ENCODE assay signal across 8 cellular contexts in the genomic region with DNA sequence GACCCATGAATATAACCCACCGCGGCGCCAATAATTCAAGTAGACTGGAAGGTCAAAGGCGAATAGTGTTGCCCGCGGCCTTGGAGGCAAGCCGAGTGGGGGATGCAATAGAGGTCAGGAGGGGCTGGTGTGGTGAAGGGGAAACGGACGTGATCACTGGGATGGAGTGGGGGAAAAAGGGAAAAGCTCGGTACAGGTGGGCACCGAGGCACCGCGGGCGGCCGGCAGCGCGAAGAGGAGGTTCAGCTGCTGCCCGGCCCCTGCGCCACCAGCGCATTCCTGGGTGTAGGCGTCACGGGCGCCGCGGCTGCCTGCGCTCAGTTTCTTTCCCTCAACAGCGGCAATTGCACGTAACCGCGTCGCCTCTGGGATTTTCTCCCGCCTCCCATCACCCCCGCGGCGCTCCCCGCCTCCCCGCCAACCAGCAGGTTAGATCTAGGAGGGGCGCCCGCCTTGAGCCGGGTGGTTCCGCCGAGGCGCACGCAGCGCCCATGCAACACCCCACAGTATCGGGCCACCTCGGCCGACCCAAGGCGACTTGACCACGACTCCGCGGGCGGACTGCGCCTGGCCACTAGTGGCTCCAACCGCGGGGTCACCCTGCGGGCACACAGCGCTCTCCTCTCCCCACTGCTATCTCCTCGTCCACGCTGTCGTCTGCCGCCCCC. TPM values are rescaled to one million over a fixed set of nuclear protein-coding genes. Genes with fewer than 3 reads are reported as not detected.
A peak's percentile ranks its signal among the peaks of the same experiment; 100 is the strongest.
DNase-seq lines count a peak whose midpoint lies in the region; ATAC-seq and TF ChIP-seq lines count a peak whose summit lies in the region.

No MANE protein-coding gene starts in this region.

- H3K27ac ChIP-seq in lower lobe of right lung (peak overlapping the region; percentile 90), tibial nerve (peak overlapping the region; percentile 82 to 99 (median 92))

- H3K4me3 ChIP-seq in lower lobe of right lung (peak overlapping the region; percentile 71), tibial nerve (peak overlapping the region; percentile 59 to 94 (median 74))

- H3K27ac Mint-ChIP-seq in activated CD8-positive, alpha-beta memory T cell treated with anti-CD3 and anti-CD28 coated beads, Interleukin-2, amount 10 ng/mL, durations not matched to agents 7 days and 5 days = peak overlapping the region; percentile 36

- H3K36me3 Mint-ChIP-seq in activated CD8-positive, alpha-beta memory T cell treated with anti-CD3 and anti-CD28 coated beads, Interleukin-2, amount 10 ng/mL, durations not matched to agents 7 days and 5 days = no peaks in the 10 kb centered on the region

- TF ChIP-seq EP300 in tibial nerve (IDR thresholded peaks at IDR 0.05) = peak in 1 of 2 donors; percentile 79

- 0 to 2% methylated on average over 25 to 62 of the region's 62 CpGs for WGBS in tibial nerve, 2 donors

- peaks cover 9% of the 10 kb centered on the region for H3K4me1 Mint-ChIP-seq in activated CD8-positive, alpha-beta memory T cell treated with anti-CD3 and anti-CD28 coated beads, Interleukin-2, amount 10 ng/mL, durations not matched to agents 7 days and 5 days

- no peaks in the 10 kb centered on the region for H3K9me3 ChIP-seq in lower lobe of right lung
- H3K9me3 ChIP-seq in tibial nerve = no peaks in the 10 kb centered on the region

- no peak for ATAC-seq in activated CD8-positive, alpha-beta memory T cell treated with anti-CD3 and anti-CD28 coated beads, Interleukin-2, amount 10 ng/mL, durations not matched to agents 7 days and 5 days
- ATAC-seq in lower lobe of right lung (peak; percentile 81 to 88), HG03045 (IDR thresholded peaks at IDR 0.05; ENCODE audit: unreplicated experiment) (no peak), HG03095 (IDR thresholded peaks at IDR 0.05; ENCODE audit: unreplicated experiment) (no peak)

- no peaks in the 10 kb centered on the region for H3K9me3 Mint-ChIP-seq in activated CD8-positive, alpha-beta memory T cell treated with anti-CD3 and anti-CD28 coated beads, Interleukin-2, amount 10 ng/mL, durations not matched to agents 7 days and 5 days (ENCODE audit: low read depth)

- H3K4me3 Mint-ChIP-seq in activated CD8-positive, alpha-beta memory T cell treated with anti-CD3 and anti-CD28 coated beads, Interleukin-2, amount 10 ng/mL, durations not matched to agents 7 days and 5 days = no peak overlapping the region

- H3K36me3 ChIP-seq in lower lobe of right lung (no peaks in the 10 kb centered on the region), tibial nerve (no peaks in the 10 kb centered on the region)

- no peak for TF ChIP-seq POLR2A in tibial nerve (IDR thresholded peaks at IDR 0.05)

- no peak for DNase-seq in activated CD8-positive, alpha-beta memory T cell treated with anti-CD3 and anti-CD28 coated beads, Interleukin-2, amount 10 ng/mL, durations not matched to agents 7 days and 5 days
- DNase-seq in activated CD8-positive, alpha-beta memory T cell treated with anti-CD3 and anti-CD28 coated beads, Interleukin-2, amount 50 U/mL, for 4 hours = no peak
- DNase-seq in NCI-H82 treated with DMSO at 0.1 percent for 48 hours (lab: John Stamatoyannopoulos, UW; ENCODE audit: unreplicated experiment) = peak; percentile 16
- DNase-seq in ecto neural progenitor cell (ENCODE audit: low spot score) = peak; percentile 74
- peak; percentile 77 for DNase-seq in lower lobe of right lung
- peak; percentile 50 to 64 for DNase-seq in tibial nerve (ENCODE audit: low spot score in 2 of 2)

- peaks cover 31% of the 10 kb centered on the region for H3K4me1 ChIP-seq in lower lobe of right lung
- H3K4me1 ChIP-seq in tibial nerve = peaks cover 0 to 40% (median 26%) of the 10 kb centered on the region in 4 donors

- intact Hi-C loops in lower lobe of right lung (cut with DNase I) = loop anchor here (10.0 kb wide), 1 partner anchor 891 kb away; no protein-coding TSS in a partner anchor

- TF ChIP-seq CTCF in lower lobe of right lung (IDR thresholded peaks at IDR 0.05) (no peak), tibial nerve (IDR thresholded peaks at IDR 0.05) (peak in 2 of 5 experiments; percentile 12 to 20)

- peaks cover 18% of the 10 kb centered on the region for H3K27me3 ChIP-seq in lower lobe of right lung (ENCODE audit: low read depth)
- no peaks in the 10 kb centered on the region for H3K27me3 ChIP-seq in tibial nerve

- CTCF ChIA-PET in activated CD8-positive, alpha-beta memory T cell treated with anti-CD3 and anti-CD28 coated beads, Interleukin-2, amount 10 ng/mL, durations not matched to agents 7 days and 5 days (lab: Charles Lee) = no interaction called here

- H3K27me3 Mint-ChIP-seq in activated CD8-positive, alpha-beta memory T cell treated with anti-CD3 and anti-CD28 coated beads, Interleukin-2, amount 10 ng/mL, durations not matched to agents 7 days and 5 days = peaks cover 57% of the 10 kb centered on the region

RNA-seq across cellular contexts. Expression of a gene that starts 1.5 kb away (rescaled TPM):
- total RNA-seq in activated CD8-positive, alpha-beta memory T cell treated with anti-CD3 and anti-CD28 coated beads, Interleukin-2, amount 10 ng/mL, durations not matched to agents 7 days and 5 days = not detected
- total RNA-seq in lower lobe of right lung = 20.8 TPM
- 10 to 100 TPM; 21.8 to 73.5 (median 26.3) TPM for total RNA-seq in tibial nerve

Comparison
In these comparisons a context has a peak if more than half of its experiments do, and no peak if none do; other contexts are left out.
1. ATAC-seq: peak in lower lobe of right lung (2 of 2); none in activated CD8-positive, alpha-beta memory T cell treated with anti-CD3 and anti-CD28 coated beads, Interleukin-2, amount 10 ng/mL, durations not matched to agents 7 days and 5 days (single experiment), HG03045 (single experiment) and HG03095 (single experiment).
2. DNase-seq: peak in NCI-H82 treated with DMSO at 0.1 percent for 48 hours (single experiment), ecto neural progenitor cell (single experiment), lower lobe of right lung (single experiment) and tibial nerve (2 of 2); none in activated CD8-positive, alpha-beta memory T cell treated with anti-CD3 and anti-CD28 coated beads, Interleukin-2, amount 10 ng/mL, durations not matched to agents 7 days and 5 days (single experiment) and activated CD8-positive, alpha-beta memory T cell treated with anti-CD3 and anti-CD28 coated beads, Interleukin-2, amount 50 U/mL, for 4 hours (single experiment).
3. RNA of a gene that starts 1.5 kb away (total RNA-seq): 21.8 to 73.5 TPM in tibial nerve and 20.8 TPM in lower lobe of right lung (single experiment); not detected in activated CD8-positive, alpha-beta memory T cell treated with anti-CD3 and anti-CD28 coated beads, Interleukin-2, amount 10 ng/mL, durations not matched to agents 7 days and 5 days; every median in the first group is over 10 times any median in the second.